ENCODE assay signal across 14 cellular contexts in genomic region chr6:34722451-34722850, GRCh38. TPM values are rescaled to one million over a fixed set of nuclear protein-coding genes. Genes with fewer than 3 reads are reported as not detected.
DNase-seq lines count a peak whose midpoint lies in the region; ATAC-seq, FAIRE-seq and TF ChIP-seq lines count a peak whose summit lies in the region.
"Had no signal": no experiment of that assay in that cellular context is flagged by ENCODE, and none has a peak within 500 bp of the region (broad histone marks: within the 10 kb centered on the region; RNA-seq: fewer than 3 reads in every experiment).

No MANE protein-coding gene starts in this region.

- no peak for DNase-seq in A549 (ENCODE audit: low read depth in 1 of 2, low spot score in 1 of 2)
- no peak for DNase-seq in HCT116 (ENCODE audit: low read depth, low spot score)
- no peak for DNase-seq in K562 (ENCODE audit: extremely low read depth in 1 of 4, low spot score in 3 of 4)
- no peak for DNase-seq in nephron progenitor cell
- no peak for DNase-seq in MM.1S
- DNase-seq in prostate gland (ENCODE audit: low spot score): no peak
- DNase-seq: 8988T; ACHN; Calu3; CD4-positive, CD25-positive, alpha-beta regulatory T cell; DMS 273 treated with DMSO at 0.1 percent for 48 hours had no signal

- H3K27ac ChIP-seq in A549 (peak overlapping the region; percentile 80 to 82; a peak in 5 of 6 replicates), HCT116 (ENCODE audit: low read depth, low read length) (no peak overlapping the region), K562 (ENCODE audit: extremely low read depth, low read depth, low read length) (no peak overlapping the region), MM.1S (ENCODE audit: low read length) (no peak overlapping the region), prostate gland (no peak overlapping the region)

- TF ChIP-seq POLR2A in A549 (IDR thresholded peaks at IDR 0.05; ENCODE audit: low read length): no peak
- TF ChIP-seq POLR2A in HCT116 (IDR thresholded peaks at IDR 0.05; ENCODE audit: borderline replicate concordance, extremely low read depth, insufficient read depth, insufficient read length): no peak
- no peak for TF ChIP-seq POLR2A in K562 (conservative IDR thresholded peaks at IDR 0.05)
- TF ChIP-seq POLR2A in prostate gland (IDR thresholded peaks at IDR 0.05): no peak

- H3K27me3 Mint-ChIP-seq in nephron progenitor cell (ENCODE audit: low read depth, poor library complexity): peaks cover 10% of the 10 kb centered on the region

- H4K20me1 ChIP-seq in HCT116 (ENCODE audit: insufficient read depth) (no peaks in the 10 kb centered on the region), K562 (replicated peaks; ENCODE audit: control insufficient read depth, insufficient read depth, low read length) (no peaks in the 10 kb centered on the region), MM.1S (ENCODE audit: insufficient read depth, low read length) (no peaks in the 10 kb centered on the region)
- H4K20me1 ChIP-seq: BLaER1 treated with 17β-estradiol and CSF1 and Interleukin-3, amounts not matched to agents 10 nM and 100 nM had no signal

- peaks cover 6% of the 10 kb centered on the region; the same call in 2 of the 3 replicates for H3K9me3 ChIP-seq in A549
- H3K9me3 ChIP-seq in HCT116 (ENCODE audit: control insufficient read depth in 1 of 2, insufficient read depth in 1 of 2, low read depth in 1 of 2, low read length in 2 of 2): peaks cover 0 to 3% of the 10 kb centered on the region in 2 experiments; a peak in 1 of 4 replicates
- peaks cover 7% of the 10 kb centered on the region; the same call in 1 of the 2 replicates for H3K9me3 ChIP-seq in K562 (replicated peaks; ENCODE audit: control insufficient read depth, insufficient read depth, low read depth, low read length)
- no peaks in the 10 kb centered on the region for H3K9me3 ChIP-seq in MM.1S (replicated peaks; ENCODE audit: insufficient read depth, low read length)
- no peaks in the 10 kb centered on the region for H3K9me3 ChIP-seq in prostate gland

- H3K4me3 ChIP-seq in A549: no peak overlapping the region
- H3K4me3 ChIP-seq in HCT116 (replicated peaks in 1 of 2; ENCODE audit: low read depth in 1 of 2, low read length in 2 of 2): no peak overlapping the region
- no peak overlapping the region for H3K4me3 ChIP-seq in K562
- H3K4me3 ChIP-seq in MM.1S (ENCODE audit: low read length): no peak overlapping the region
- H3K4me3 ChIP-seq in prostate gland: no peak overlapping the region
- H3K4me3 ChIP-seq: BLaER1 treated with 17β-estradiol and CSF1 and Interleukin-3, amounts not matched to agents 10 nM and 100 nM had no signal

- 90% methylated on average over 8 of the region's 8 CpGs for WGBS in A549 (ENCODE audit: missing lambda C conversion rate)
- WGBS in K562 (ENCODE audit: insufficient coverage, low coverage, missing lambda C conversion rate): 47% methylated on average over 8 of the region's 8 CpGs
- WGBS in prostate gland: 68% methylated on average over 8 of the region's 8 CpGs

- H3K4me2 ChIP-seq in A549 (no peak overlapping the region), HCT116 (ENCODE audit: low read length) (no peak overlapping the region), K562 (ENCODE audit: insufficient read depth, low read length) (no peak overlapping the region), MM.1S (ENCODE audit: low read depth, low read length) (no peak overlapping the region)

- H3K9me1 ChIP-seq in K562 (ENCODE audit: control insufficient read depth, insufficient read depth, low read length): no peaks in the 10 kb centered on the region

- BruUV-seq in HCT116 (replicated peaks; lab: Mats Ljungman, UMichigan): no TSS peak
- no TSS peak for BruUV-seq in K562 (replicated peaks; lab: Mats Ljungman, UMichigan)

- intact Hi-C loops in HCT116 (cut with micrococcal nuclease) (no loop called here), K562 (cut with micrococcal nuclease) (no loop called here), prostate gland (cut with DNase I) (no loop called here)

- H2AFZ ChIP-seq in HCT116 (ENCODE audit: low read depth, low read length, poor library complexity, severe bottlenecking): peak overlapping the region; percentile 50
- peak overlapping the region; percentile 88 for H2AFZ ChIP-seq in K562 (ENCODE audit: low read depth, low read length)
- no peak overlapping the region for H2AFZ ChIP-seq in MM.1S (ENCODE audit: low read length)

- H3K9ac ChIP-seq in HCT116 (ENCODE audit: low read length) (no peak overlapping the region), K562 (ENCODE audit: insufficient read depth in 1 of 2, low read depth in 2 of 2, low read length in 2 of 2) (no peak overlapping the region), MM.1S (ENCODE audit: low read length) (no peak overlapping the region)

- no peaks in the 10 kb centered on the region for H3K36me3 ChIP-seq in HCT116 (ENCODE audit: control insufficient read depth in 1 of 2, insufficient read depth in 2 of 2, low read length in 2 of 2)
- no peaks in the 10 kb centered on the region for H3K36me3 ChIP-seq in K562 (ENCODE audit: control insufficient read depth, insufficient read depth, low read length)
- H3K36me3 ChIP-seq in MM.1S (replicated peaks; ENCODE audit: insufficient read depth, low read length): no peaks in the 10 kb centered on the region
- H3K36me3 ChIP-seq in prostate gland: no peaks in the 10 kb centered on the region
- H3K36me3 ChIP-seq: BLaER1 treated with 17β-estradiol and CSF1 and Interleukin-3, amounts not matched to agents 10 nM and 100 nM had no signal

- no peaks in the 10 kb centered on the region for H3K9me2 ChIP-seq in HCT116 (ENCODE audit: insufficient read depth)
- H3K9me2 ChIP-seq in MM.1S (replicated peaks; ENCODE audit: insufficient read depth, low read length): no peaks in the 10 kb centered on the region

- H3K9me3 Mint-ChIP-seq in nephron progenitor cell: peaks cover 6% of the 10 kb centered on the region

- TF ChIP-seq RAD21 in A549 (conservative IDR thresholded peaks at IDR 0.05 in 1 of 2, IDR thresholded peaks at IDR 0.05 in 1 of 2) (no peak), HCT116 (IDR thresholded peaks at IDR 0.05; ENCODE audit: low read depth) (no peak), K562 (CRISPR knock-in tag; conservative IDR thresholded peaks at IDR 0.05 in 1 of 2, IDR thresholded peaks at IDR 0.05 in 1 of 2) (no peak)

- POLR2A ChIA-PET in A549 (lab: Yijun Ruan, JAX) (no interaction called here), HCT116 (lab: Charles Lee) (no interaction called here), K562 (lab: Yijun Ruan, JAX) (interaction anchor here (1.4 kb wide), 1 partner anchor 23 kb away, joined by 3 read pairs; no protein-coding TSS in a partner anchor)

- FAIRE-seq in A549 (lab: Jason Lieb, UNC): no peak
- no peak for FAIRE-seq in K562 (lab: Jason Lieb, UNC)

- H3K27me3 ChIP-seq in HCT116 (ENCODE audit: insufficient read depth, low read length): no peaks in the 10 kb centered on the region
- H3K27me3 ChIP-seq in K562 (ENCODE audit: control insufficient read depth in 2 of 2, insufficient read depth in 2 of 2, low read length in 2 of 2): no peaks in the 10 kb centered on the region
- no peaks in the 10 kb centered on the region for H3K27me3 ChIP-seq in MM.1S (replicated peaks; ENCODE audit: insufficient read depth, low read length)
- no peaks in the 10 kb centered on the region for H3K27me3 ChIP-seq in prostate gland (replicated peaks; ENCODE audit: insufficient read depth)
- H3K27me3 ChIP-seq: BLaER1 treated with 17β-estradiol and CSF1 and Interleukin-3, amounts not matched to agents 10 nM and 100 nM had no signal

- no peak for ATAC-seq in A549
- no peak for ATAC-seq in HCT116
- no peak for ATAC-seq in K562
- ATAC-seq in HG03432 (IDR thresholded peaks at IDR 0.05; ENCODE audit: unreplicated experiment): no peak
- no peak for ATAC-seq in GM18907 (IDR thresholded peaks at IDR 0.05; ENCODE audit: unreplicated experiment)

- no peaks in the 10 kb centered on the region for H3K36me3 Mint-ChIP-seq in nephron progenitor cell (ENCODE audit: low read depth)
- H3K36me3 Mint-ChIP-seq: CD4-positive, CD25-positive, alpha-beta regulatory T cell had no signal

- CTCF ChIA-PET in A549 (lab: Yijun Ruan, JAX) (no interaction called here), HCT116 (lab: Charles Lee) (no interaction called here), K562 (lab: Yijun Ruan, JAX; ENCODE audit: low intra/inter-chr PET ratio) (no interaction called here)

- in situ Hi-C loops in K562 (cut with MboI): no loop called here

- no peak for TF ChIP-seq EP300 in A549 (IDR thresholded peaks at IDR 0.05)
- TF ChIP-seq EP300 in K562 (IDR thresholded peaks at IDR 0.05; ENCODE audit: low read length): no peak

- H3K4me3 Mint-ChIP-seq in nephron progenitor cell: no peak overlapping the region
- H3K4me3 Mint-ChIP-seq: CD4-positive, CD25-positive, alpha-beta regulatory T cell had no signal

- H3F3A ChIP-seq in MM.1S (ENCODE audit: insufficient read depth, low read length): no peaks in the 10 kb centered on the region

- no peak for TF ChIP-seq CTCF in A549 (IDR thresholded peaks at IDR 0.05)
- no peak for TF ChIP-seq CTCF in HCT116 (IDR thresholded peaks at IDR 0.05 in 2 of 3, conservative IDR thresholded peaks at IDR 0.05 in 1 of 3; ENCODE audit: borderline replicate concordance in 1 of 3, insufficient read depth in 1 of 3, low read depth in 2 of 3, low read length in 2 of 3)
- TF ChIP-seq CTCF in K562 (IDR thresholded peaks at IDR 0.05 in 2 of 3, conservative IDR thresholded peaks at IDR 0.05 in 1 of 3; ENCODE audit: insufficient read depth in 2 of 3, low read depth in 1 of 3, low read length in 3 of 3): no peak
- no peak for TF ChIP-seq CTCF in nephron progenitor cell (IDR thresholded peaks at IDR 0.05)
- TF ChIP-seq CTCF in MM.1S (IDR thresholded peaks at IDR 0.05; ENCODE audit: low read length): no peak
- TF ChIP-seq CTCF in prostate gland (IDR thresholded peaks at IDR 0.05): no peak

- H3K4me1 ChIP-seq in A549 (peaks cover 32% of the 10 kb centered on the region), HCT116 (ENCODE audit: control insufficient read depth in 1 of 2, insufficient read depth in 2 of 2, low read length in 2 of 2) (peaks cover 0 to 7% of the 10 kb centered on the region in 2 experiments; a peak in 2 of 4 replicates), K562 (replicated peaks in 1 of 2; ENCODE audit: control insufficient read depth in 2 of 2, insufficient read depth in 2 of 2, low read length in 2 of 2) (peaks cover 5 to 17% of the 10 kb centered on the region in 2 experiments; a peak in 3 of 5 replicates), MM.1S (ENCODE audit: low read length) (no peaks in the 10 kb centered on the region), prostate gland (replicated peaks) (no peaks in the 10 kb centered on the region)

- H3K27ac Mint-ChIP-seq in nephron progenitor cell: peak overlapping the region; percentile 87
- H3K27ac Mint-ChIP-seq: CD4-positive, CD25-positive, alpha-beta regulatory T cell had no signal

- H3K4me1 Mint-ChIP-seq in nephron progenitor cell: peaks cover 16% of the 10 kb centered on the region
- H3K4me1 Mint-ChIP-seq: CD4-positive, CD25-positive, alpha-beta regulatory T cell had no signal

- RAD21 ChIA-PET in HCT116 (lab: Charles Lee; ENCODE audit: low non-redundant PET in 1 of 2, low total read pairs in 2 of 2, uncharacterized antibody in 2 of 2, unreplicated experiment in 2 of 2): no interaction called here

- no peaks in the 10 kb centered on the region for H3K79me2 ChIP-seq in HCT116 (ENCODE audit: insufficient read depth, low read length)
- no peaks in the 10 kb centered on the region for H3K79me2 ChIP-seq in K562 (ENCODE audit: control insufficient read depth, insufficient read depth, low read length)
- no peaks in the 10 kb centered on the region for H3K79me2 ChIP-seq in MM.1S (ENCODE audit: low read length)

RNA-seq across cellular contexts. Expression of gene ILRUN, which starts 25.9 kb away (rescaled TPM):
- polyA plus RNA-seq in A549 (2011; rRNA removed) (33.7 and 36.1 TPM in 2 replicates), A549 (2017; fragmentation: RNase III; extraction: RNeasy Plus Mini Kit Qiagen cat#74134 plus additional on column Dnase treatment) (24.4 to 28.6 TPM (median 25.4 TPM) in 3 replicates), K562 (2011; rRNA removed) (62.1 and 66.1 TPM in 2 replicates), K562 (2014; fragmentation: Illumina TruSeq; extraction: Trizol) (70.0 and 74.7 TPM in 2 replicates), K562 (2014; fragmentation: Nextera tagmentation; extraction: Ambion mirVana) (10 to 100 TPM; 24.9 to 30.7 TPM), K562 (2014; rRNA removed) (42.8 and 44.2 TPM in 2 replicates)
- 12.4 and 18.4 TPM in 2 replicates for polyA plus RNA-seq in A549 (2012; cell fraction: cytosol; rRNA removed)
- polyA plus RNA-seq in A549 (2012; cell fraction: nucleus; rRNA removed): 8.3 and 11.9 TPM in 2 replicates
- polyA minus RNA-seq in A549 (2011; rRNA and poly(A)+ RNA removed): 42.0 and 45.2 TPM in 2 replicates
- total RNA-seq in HCT116 (2021; ENCODE audit: unreplicated experiment) (51.9 TPM), K562 (2014; rRNA removed) (35.7 and 44.7 TPM in 2 replicates), K562 (2014; rRNA removed; fragmentation: Illumina TruSeq; extraction: Trizol) (54.9 and 57.6 TPM in 2 replicates), K562 (2015; rRNA removed; fragmentation: Illumina TruSeq; extraction: Trizol) (53.4 and 55.0 TPM in 2 replicates), K562 (2021) (74.5 and 78.9 TPM in 2 replicates), prostate gland (10 to 100 TPM; 57.4 to 93.6 TPM)
- 32.0 and 35.1 TPM in 2 replicates for polyA plus RNA-seq in HCT116 (2012)
- total RNA-seq in K562 (2011; cell fraction: chromatin; rRNA removed; ENCODE audit: low replicate concordance): 46.7 and 47.2 TPM in 2 replicates
- total RNA-seq in K562 (2011; cell fraction: nucleolus; rRNA removed): 30.2 and 32.0 TPM in 2 replicates
- total RNA-seq in K562 (2011; cell fraction: nucleoplasm; rRNA removed): 38.8 and 48.2 TPM in 2 replicates
- 53.1 and 62.6 TPM in 2 replicates for polyA plus RNA-seq in K562 (2011; cell fraction: cytosol; rRNA removed)
- 26.0 and 30.3 TPM in 2 replicates for polyA plus RNA-seq in K562 (2011; cell fraction: nucleus; rRNA removed)
- 75.6 and 76.6 TPM in 2 replicates for polyA plus RNA-seq in K562 (2012)
- 88.9 and 93.9 TPM in 2 replicates for polyA minus RNA-seq in K562 (2011; rRNA and poly(A)+ RNA removed)
- 48.1 and 57.5 TPM in 2 replicates for polyA minus RNA-seq in K562 (2011; cell fraction: cytosol; rRNA and poly(A)+ RNA removed)
- 12.9 and 20.4 TPM in 2 replicates for polyA minus RNA-seq in K562 (2011; cell fraction: nucleus; rRNA and poly(A)+ RNA removed)

RNA-seq across cellular contexts. Expression of gene SNRPC, which starts 34.9 kb away (rescaled TPM):
- polyA plus RNA-seq in A549 (2011; rRNA removed) (200 and 204 TPM in 2 replicates), A549 (2017; fragmentation: RNase III; extraction: RNeasy Plus Mini Kit Qiagen cat#74134 plus additional on column Dnase treatment) (199 to 218 TPM (median 201 TPM) in 3 replicates), K562 (2011; rRNA removed) (495 and 598 TPM in 2 replicates), K562 (2014; fragmentation: Illumina TruSeq; extraction: Trizol) (868 and 905 TPM in 2 replicates), K562 (2014; fragmentation: Nextera tagmentation; extraction: Ambion mirVana) (100 to 1,000 TPM; 697 to 889 TPM), K562 (2014; rRNA removed) (808 and 854 TPM in 2 replicates)
- 289 and 297 TPM in 2 replicates for polyA plus RNA-seq in A549 (2012; cell fraction: cytosol; rRNA removed)
- polyA plus RNA-seq in A549 (2012; cell fraction: nucleus; rRNA removed): 233 and 305 TPM in 2 replicates
- 30.9 and 47.6 TPM in 2 replicates for polyA minus RNA-seq in A549 (2011; rRNA and poly(A)+ RNA removed)
- total RNA-seq in HCT116 (2021; ENCODE audit: unreplicated experiment) (189 TPM), K562 (2014; rRNA removed) (500 and 634 TPM in 2 replicates), K562 (2014; rRNA removed; fragmentation: Illumina TruSeq; extraction: Trizol) (430 and 439 TPM in 2 replicates), K562 (2015; rRNA removed; fragmentation: Illumina TruSeq; extraction: Trizol) (488 and 508 TPM in 2 replicates), K562 (2021) (415 and 433 TPM in 2 replicates), prostate gland (100 to 1,000 TPM in 1 of 2 donors, 10 to 100 TPM in 1; 82.0 to 102 TPM)
- 169 and 227 TPM in 2 replicates for polyA plus RNA-seq in HCT116 (2012)
- 34.0 and 37.5 TPM in 2 replicates for total RNA-seq in K562 (2011; cell fraction: chromatin; rRNA removed; ENCODE audit: low replicate concordance)
- total RNA-seq in K562 (2011; cell fraction: nucleolus; rRNA removed): 54.7 and 59.2 TPM in 2 replicates
- 62.7 and 69.1 TPM in 2 replicates for total RNA-seq in K562 (2011; cell fraction: nucleoplasm; rRNA removed)
- polyA plus RNA-seq in K562 (2011; cell fraction: cytosol; rRNA removed): 883 and 1,009 TPM in 2 replicates
- 165 and 174 TPM in 2 replicates for polyA plus RNA-seq in K562 (2011; cell fraction: nucleus; rRNA removed)
- polyA plus RNA-seq in K562 (2012): 407 and 437 TPM in 2 replicates
- polyA minus RNA-seq in K562 (2011; rRNA and poly(A)+ RNA removed): 218 and 228 TPM in 2 replicates
- polyA minus RNA-seq in K562 (2011; cell fraction: cytosol; rRNA and poly(A)+ RNA removed): 104 and 122 TPM in 2 replicates
- 21.0 and 35.1 TPM in 2 replicates for polyA minus RNA-seq in K562 (2011; cell fraction: nucleus; rRNA and poly(A)+ RNA removed)

Comparison
In these comparisons a context has a peak if more than half of its experiments do, and no peak if none do; other contexts are left out.
1. H3K27ac ChIP-seq: peak in A549 (2 of 2); none in HCT116 (single experiment), K562 (single experiment), MM.1S (single experiment) and prostate gland (0 of 2).